7 cellular contexts compared by ENCODE assay signal in the genomic region with DNA sequence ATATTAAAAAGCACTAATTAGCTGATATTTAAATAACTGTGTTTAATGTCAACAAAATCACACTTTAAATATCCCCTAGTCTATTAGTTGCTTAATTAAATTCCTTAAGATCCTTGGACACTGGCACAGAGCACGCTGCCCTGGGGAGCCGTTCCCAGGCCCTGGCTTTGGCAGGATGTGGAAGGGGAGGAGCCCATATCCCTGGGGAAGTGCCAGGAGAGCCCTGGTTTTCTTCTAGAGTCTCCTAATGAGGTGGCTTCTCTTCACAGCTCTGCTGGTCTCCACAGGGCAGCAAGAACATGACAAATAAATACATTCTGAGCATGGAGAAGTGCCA. TPM values are rescaled to one million over a fixed set of nuclear protein-coding genes. Genes with fewer than 3 reads are reported as not detected.
DNase-seq lines count a peak whose midpoint lies in the region; ATAC-seq and TF ChIP-seq lines count a peak whose summit lies in the region.

No MANE protein-coding gene starts in this region.

- H3K14ac ChIP-seq in IMR-90 (replicated peaks; ENCODE audit: low read depth, low read length), result no peak overlapping the region

- H2AK5ac ChIP-seq in IMR-90 (ENCODE audit: low read depth, low read length), result no peak overlapping the region; the same call in 1 of the 2 replicates

- H3K18ac ChIP-seq in IMR-90 (ENCODE audit: low read depth, low read length), result no peak overlapping the region

- H2AK9ac ChIP-seq in IMR-90 (replicated peaks; ENCODE audit: low read depth, low read length, poor library complexity), result no peak overlapping the region

- no peak for TF ChIP-seq RAD21 in IMR-90 (IDR thresholded peaks at IDR 0.05; ENCODE audit: low read length)

- H3K9me3 ChIP-seq in IMR-90 (ENCODE audit: control insufficient read depth, insufficient read depth, low read length) (no peaks in the 10 kb centered on the region), ascending aorta (no peaks in the 10 kb centered on the region), hepatocyte (ENCODE audit: low read depth) (no peaks in the 10 kb centered on the region), testis (no peaks in the 10 kb centered on the region)

- peaks cover 13 to 22% of the 10 kb centered on the region in 2 experiments; a peak in 3 of 4 replicates for H3K79me1 ChIP-seq in IMR-90 (ENCODE audit: low read depth in 1 of 2, low read length in 2 of 2)

- dilution Hi-C loops in IMR-90 (cut with HindIII; ENCODE audit: low sequenced_read_pairs, unreplicated experiment), result no loop called here

- no peaks in the 10 kb centered on the region for H3K36me3 ChIP-seq in IMR-90 (ENCODE audit: control insufficient read depth, insufficient read depth, low read length)
- H3K36me3 ChIP-seq in ascending aorta, result no peaks in the 10 kb centered on the region
- no peaks in the 10 kb centered on the region for H3K36me3 ChIP-seq in hepatocyte (replicated peaks; ENCODE audit: insufficient read depth, low read depth)
- no peaks in the 10 kb centered on the region for H3K36me3 ChIP-seq in testis (ENCODE audit: low read depth, missing control alignments)

- DNase-seq in IMR-90 (peak; percentile 54), ascending aorta (ENCODE audit: low spot score in 2 of 2) (peak in 1 of 2 donors; percentile 80), hepatocyte (ENCODE audit: low spot score) (peak; percentile 33), testis (peak; percentile 58), NCI-H526 treated with DMSO at 0.1 percent for 48 hours (lab: John Stamatoyannopoulos, UW) (no peak)

- H3K27ac ChIP-seq in IMR-90 (ENCODE audit: insufficient read depth, low read length) (no peak overlapping the region; the same call in 1 of the 2 replicates), ascending aorta (peak overlapping the region; percentile 48 to 61), hepatocyte (peak overlapping the region; percentile 48), testis (no peak overlapping the region)

- H4K8ac ChIP-seq in IMR-90 (ENCODE audit: low read depth in 2 of 2, low read length in 2 of 2), result no peak overlapping the region

- POLR2A ChIA-PET in IMR-90 (lab: Charles Lee; ENCODE audit: unreplicated experiment), result no interaction called here

- no peak overlapping the region for H3K23ac ChIP-seq in IMR-90 (ENCODE audit: low read depth, low read length)

- CTCF ChIA-PET in IMR-90 (lab: Yijun Ruan, JAX), result no interaction called here

- no peak overlapping the region for H2BK120ac ChIP-seq in IMR-90 (ENCODE audit: low read depth, low read length)

- H3K79me2 ChIP-seq in hepatocyte, result peaks cover 59% of the 10 kb centered on the region

- no peak overlapping the region for H3K4me2 ChIP-seq in IMR-90 (ENCODE audit: low read depth, low read length)
- H3K4me2 ChIP-seq in hepatocyte, result no peak overlapping the region

- H3K9ac ChIP-seq in IMR-90 (ENCODE audit: low read depth, low read length), result no peak overlapping the region

- no peak overlapping the region for H2BK15ac ChIP-seq in IMR-90 (ENCODE audit: low read depth, low read length)

- no peak overlapping the region for H2BK20ac ChIP-seq in IMR-90 (ENCODE audit: low read depth, low read length)

- H4K20me1 ChIP-seq in IMR-90 (ENCODE audit: insufficient read depth, low read length) (0 out of 2 replicates have a peak, but pooled peaks cover 5% of the 10 kb centered on the region), hepatocyte (ENCODE audit: insufficient read depth, poor library complexity, severe bottlenecking) (no peaks in the 10 kb centered on the region)

- TF ChIP-seq CTCF in IMR-90 (conservative IDR thresholded peaks at IDR 0.05; ENCODE audit: low read depth, low read length) (no peak), ascending aorta (IDR thresholded peaks at IDR 0.05) (no peak), hepatocyte (IDR thresholded peaks at IDR 0.05; ENCODE audit: poor library complexity) (no peak), testis (IDR thresholded peaks at IDR 0.05) (no peak)

- WGBS in IMR-90 (ENCODE audit: extremely low coverage in 2 of 2, insufficient read length in 1 of 2), 2 experiments, result no CpG with 5 or more reads among the region's 2 CpGs
- WGBS in hepatocyte (ENCODE audit: low lambda C conversion rate, missing lambda C conversion rate), result 49% methylated on average over 2 of the region's 2 CpGs
- WGBS in testis, 2 donors, result 27 to 39% methylated on average over 2 of the region's 2 CpGs

- no peaks in the 10 kb centered on the region for H3K9me2 ChIP-seq in hepatocyte (replicated peaks; ENCODE audit: insufficient read depth)

- H3K4me3 ChIP-seq in IMR-90 (ENCODE audit: insufficient read depth, low read depth, low read length) (no peak overlapping the region), ascending aorta (no peak overlapping the region), hepatocyte (no peak overlapping the region), testis (no peak overlapping the region)

- no peak overlapping the region for H2BK5ac ChIP-seq in IMR-90 (ENCODE audit: low read depth, low read length, poor library complexity, severe bottlenecking)

- in situ Hi-C loops in IMR-90 (cut with MboI; ENCODE audit: low sequenced_read_pairs), result no loop called here

- H3K9me1 ChIP-seq in IMR-90 (ENCODE audit: insufficient read depth, low read length), result peaks cover 9% of the 10 kb centered on the region; the same call in 1 of the 2 replicates

- H3K4me1 ChIP-seq in IMR-90 (ENCODE audit: control insufficient read depth, insufficient read depth, low read length) (peaks cover 15% of the 10 kb centered on the region), ascending aorta (peaks cover 5 to 24% of the 10 kb centered on the region in 2 donors), hepatocyte (ENCODE audit: insufficient read depth) (peaks cover 26% of the 10 kb centered on the region), testis (peaks cover 19% of the 10 kb centered on the region)

- BruUV-seq in IMR-90 (replicated peaks; lab: Mats Ljungman, UMichigan), result no TSS peak

- no peak overlapping the region for H3K56ac ChIP-seq in IMR-90 (ENCODE audit: extremely low read depth, insufficient read depth, low read length)

- intact Hi-C loops in IMR-90 (cut with micrococcal nuclease), result loop anchor here (5.0 kb wide), 1 partner anchor 40 kb away; no protein-coding TSS in a partner anchor
- intact Hi-C loops in ascending aorta (cut with DNase I), result no loop called here
- intact Hi-C loops in testis (cut with DNase I; ENCODE audit: low total_unique reads), result no loop called here

- no peak overlapping the region for H3K4ac ChIP-seq in IMR-90 (ENCODE audit: low read depth, low read length)

- H4K5ac ChIP-seq in IMR-90 (ENCODE audit: low read depth, low read length), result no peak overlapping the region

- TF ChIP-seq POLR2A in IMR-90 (IDR thresholded peaks at IDR 0.05; ENCODE audit: low read depth, low read length) (no peak), testis (IDR thresholded peaks at IDR 0.05) (no peak)

- H2AFZ ChIP-seq in IMR-90 (replicated peaks; ENCODE audit: low read length, poor library complexity) (peak overlapping the region; percentile 51), hepatocyte (no peak overlapping the region)

- H3K27me3 ChIP-seq in IMR-90 (ENCODE audit: control insufficient read depth, insufficient read depth, low read length) (no peaks in the 10 kb centered on the region), ascending aorta (no peaks in the 10 kb centered on the region), hepatocyte (no peaks in the 10 kb centered on the region), testis (no peaks in the 10 kb centered on the region)

- H4K91ac ChIP-seq in IMR-90 (ENCODE audit: insufficient read depth, low read depth, low read length), result no peak overlapping the region

- ATAC-seq in IMR-90 (ENCODE audit: low read depth) (peak; percentile 63), HG02571 (IDR thresholded peaks at IDR 0.05; ENCODE audit: unreplicated experiment) (no peak), GM18502 (IDR thresholded peaks at IDR 0.05; ENCODE audit: poor library complexity, unreplicated experiment) (no peak)

TF ChIP-seq in IMR-90, 13 proteins besides CTCF, POLR2A, EP300 and RAD21:
- TF ChIP-seq, protein P1, sequence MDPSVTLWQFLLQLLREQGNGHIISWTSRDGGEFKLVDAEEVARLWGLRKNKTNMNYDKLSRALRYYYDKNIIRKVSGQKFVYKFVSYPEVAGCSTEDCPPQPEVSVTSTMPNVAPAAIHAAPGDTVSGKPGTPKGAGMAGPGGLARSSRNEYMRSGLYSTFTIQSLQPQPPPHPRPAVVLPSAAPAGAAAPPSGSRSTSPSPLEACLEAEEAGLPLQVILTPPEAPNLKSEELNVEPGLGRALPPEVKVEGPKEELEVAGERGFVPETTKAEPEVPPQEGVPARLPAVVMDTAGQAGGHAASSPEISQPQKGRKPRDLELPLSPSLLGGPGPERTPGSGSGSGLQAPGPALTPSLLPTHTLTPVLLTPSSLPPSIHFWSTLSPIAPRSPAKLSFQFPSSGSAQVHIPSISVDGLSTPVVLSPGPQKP (IDR thresholded peaks at IDR 0.05; ENCODE audit: borderline replicate concordance, low read depth, low read length), result no peak
- TF ChIP-seq, protein P2, sequence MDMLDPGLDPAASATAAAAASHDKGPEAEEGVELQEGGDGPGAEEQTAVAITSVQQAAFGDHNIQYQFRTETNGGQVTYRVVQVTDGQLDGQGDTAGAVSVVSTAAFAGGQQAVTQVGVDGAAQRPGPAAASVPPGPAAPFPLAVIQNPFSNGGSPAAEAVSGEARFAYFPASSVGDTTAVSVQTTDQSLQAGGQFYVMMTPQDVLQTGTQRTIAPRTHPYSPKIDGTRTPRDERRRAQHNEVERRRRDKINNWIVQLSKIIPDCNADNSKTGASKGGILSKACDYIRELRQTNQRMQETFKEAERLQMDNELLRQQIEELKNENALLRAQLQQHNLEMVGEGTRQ (IDR thresholded peaks at IDR 0.05; ENCODE audit: low read depth, low read length), result no peak
- TF ChIP-seq RCOR1 (IDR thresholded peaks at IDR 0.05; ENCODE audit: insufficient replicate concordance, low read length) (no peak), FOS (IDR thresholded peaks at IDR 0.05; ENCODE audit: low read depth, low read length) (no peak), MXI1 (IDR thresholded peaks at IDR 0.05; ENCODE audit: borderline replicate concordance, low read depth, low read length) (no peak), MAZ (IDR thresholded peaks at IDR 0.05; ENCODE audit: borderline replicate concordance, low read depth, low read length) (no peak), BHLHE40 (IDR thresholded peaks at IDR 0.05; ENCODE audit: low read depth, low read length) (no peak), RFX5 (IDR thresholded peaks at IDR 0.05; ENCODE audit: low read depth, low read length) (no peak)

RNA-seq across cellular contexts. Expression of a gene that starts 50.5 kb away (rescaled TPM):
- 56.1 and 61.4 TPM in 2 replicates for total RNA-seq in IMR-90 (2012; rRNA removed)
- polyA plus RNA-seq in IMR-90 (2012; rRNA removed), result 66.0 and 80.7 TPM in 2 replicates
- 76.2 and 95.1 TPM in 2 replicates for polyA plus RNA-seq in IMR-90 (2012; cell fraction: cytosol; rRNA removed)
- polyA plus RNA-seq in IMR-90 (2012; cell fraction: nucleus; rRNA removed; ENCODE audit: low replicate concordance), result 22.3 and 55.0 TPM in 2 replicates
- 53.4 TPM for total RNA-seq in ascending aorta
- 73.9 and 82.0 TPM in 2 replicates for total RNA-seq in hepatocyte
- polyA plus RNA-seq in hepatocyte, result 176 and 197 TPM in 2 replicates
- 10 to 100 TPM; 86.5 to 98.2 TPM for total RNA-seq in testis
- polyA plus RNA-seq in testis (ENCODE audit: insufficient read depth, low read depth, low replicate concordance), result 116 TPM

Comparison
In these comparisons a context has a peak if more than half of its experiments do, and no peak if none do; other contexts are left out.
1. H3K27ac ChIP-seq: peak in ascending aorta (2 of 2) and hepatocyte (single experiment); none in IMR-90 (single experiment) and testis (0 of 2).